Comparison of ENCODE assay signal across 20 cellular contexts in the genomic region with DNA sequence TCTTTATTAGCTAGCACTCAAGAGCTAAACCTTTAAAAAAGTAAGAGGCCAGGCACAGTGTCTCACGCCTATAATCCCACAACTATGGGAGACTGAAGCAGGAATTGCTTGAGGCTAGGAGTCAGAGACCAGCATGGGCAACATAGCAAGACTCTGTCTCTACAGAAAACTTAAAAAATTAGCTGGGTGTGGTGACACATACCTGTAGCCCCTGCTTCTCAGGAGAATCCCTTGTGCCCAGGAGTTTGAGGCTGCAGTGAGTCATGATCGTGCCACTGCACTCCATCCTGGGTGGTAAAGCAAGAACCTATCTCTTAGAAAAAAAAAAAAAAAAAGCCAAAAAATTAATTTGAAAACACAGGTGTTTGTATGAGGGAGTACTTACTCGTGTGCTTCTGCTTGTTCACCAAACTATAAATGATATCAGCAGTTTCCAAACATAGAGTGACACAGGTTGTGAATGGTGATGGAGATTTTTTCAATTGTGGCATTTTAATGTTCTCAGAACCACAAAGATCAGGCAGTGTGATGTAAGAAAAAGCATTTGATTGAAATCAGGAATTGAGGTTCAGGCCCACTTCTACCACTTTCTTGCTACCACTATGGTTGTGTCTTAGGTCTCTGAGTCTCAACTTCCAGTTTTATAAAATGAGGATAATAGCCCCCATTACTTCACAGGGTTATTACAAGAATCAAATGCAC.
DNase-seq lines count a peak whose midpoint lies in the region; ATAC-seq and TF ChIP-seq lines count a peak whose summit lies in the region.
"Had no signal": no experiment of that assay in that cellular context is flagged by ENCODE, and none has a peak within 500 bp of the region (broad histone marks: within the 10 kb centered on the region; RNA-seq: fewer than 3 reads in every experiment).

No MANE protein-coding gene starts in this region.

- peaks cover 13% of the 10 kb centered on the region for H3K36me3 Mint-ChIP-seq in activated naive CD4-positive, alpha-beta T cell treated with anti-CD3 and anti-CD28 coated beads for 36 hours (ENCODE audit: low read depth)
- peaks cover 5% of the 10 kb centered on the region for H3K36me3 Mint-ChIP-seq in activated naive CD8-positive, alpha-beta T cell treated with anti-CD3 and anti-CD28 coated beads, Interleukin-2, amount 50 U/mL, for 24 hours (ENCODE audit: low read depth)

- peaks cover 49% of the 10 kb centered on the region for H3K4me1 Mint-ChIP-seq in activated naive CD4-positive, alpha-beta T cell treated with anti-CD3 and anti-CD28 coated beads for 36 hours (ENCODE audit: low read depth)
- H3K4me1 Mint-ChIP-seq in activated naive CD8-positive, alpha-beta T cell treated with anti-CD3 and anti-CD28 coated beads, Interleukin-2, amount 50 U/mL, for 24 hours, result peaks cover 45% of the 10 kb centered on the region

- ATAC-seq in activated naive CD8-positive, alpha-beta T cell treated with anti-CD3 and anti-CD28 coated beads, Interleukin-2, amount 50 U/mL, for 24 hours, result peak; percentile 83
- peak; percentile 74 for ATAC-seq in stimulated activated naive CD8-positive, alpha-beta T cell treated with anti-CD3 and anti-CD28 coated beads, Interleukin-15, Interleukin-2, amounts not matched to agents 100 U/mL and 50 U/mL, for 24 hours
- ATAC-seq in HG03025 (IDR thresholded peaks at IDR 0.05; ENCODE audit: low FRiP score, unreplicated experiment), result no peak
- ATAC-seq: GM12878, heart left ventricle had no signal

- no peaks in the 10 kb centered on the region for H3K27me3 Mint-ChIP-seq in activated naive CD4-positive, alpha-beta T cell treated with anti-CD3 and anti-CD28 coated beads for 36 hours (ENCODE audit: low read depth)
- no peaks in the 10 kb centered on the region for H3K27me3 Mint-ChIP-seq in activated naive CD8-positive, alpha-beta T cell treated with anti-CD3 and anti-CD28 coated beads, Interleukin-2, amount 50 U/mL, for 24 hours
- H3K27me3 Mint-ChIP-seq: memory B cell had no signal

- peak overlapping the region; percentile 50; the same call in 1 of the 2 replicates for H3K27ac ChIP-seq in MM.1S (ENCODE audit: low read length)
- H3K27ac ChIP-seq: BLaER1 treated with 17β-estradiol and CSF1 and Interleukin-3, amounts not matched to agents 10 nM and 100 nM; heart left ventricle; prostate gland; uterus; VCaP had no signal

- H3K4me2 ChIP-seq in MM.1S (ENCODE audit: low read depth, low read length), result peak overlapping the region; percentile 2; the same call in 1 of the 2 replicates
- H3K4me2 ChIP-seq: BLaER1 treated with 17β-estradiol and CSF1 and Interleukin-3, amounts not matched to agents 10 nM and 100 nM had no signal

- H3K4me3 ChIP-seq in MM.1S (ENCODE audit: low read length), result no peak overlapping the region
- H3K4me3 ChIP-seq: BLaER1 treated with 17β-estradiol and CSF1 and Interleukin-3, amounts not matched to agents 10 nM and 100 nM; GM12878; heart left ventricle; prostate gland; uterus had no signal

- H3K9me3 Mint-ChIP-seq in activated naive CD4-positive, alpha-beta T cell treated with anti-CD3 and anti-CD28 coated beads for 36 hours, result no peaks in the 10 kb centered on the region
- no peaks in the 10 kb centered on the region for H3K9me3 Mint-ChIP-seq in activated naive CD8-positive, alpha-beta T cell treated with anti-CD3 and anti-CD28 coated beads, Interleukin-2, amount 50 U/mL, for 24 hours
- H3K9me3 Mint-ChIP-seq: memory B cell had no signal

- H3K36me3 ChIP-seq in MM.1S (replicated peaks; ENCODE audit: insufficient read depth, low read length), result peaks cover 6% of the 10 kb centered on the region; the same call in 1 of the 2 replicates
- H3K36me3 ChIP-seq: uterus had no signal

- H3K4me3 Mint-ChIP-seq in activated naive CD4-positive, alpha-beta T cell treated with anti-CD3 and anti-CD28 coated beads for 36 hours, result no peak overlapping the region
- peak overlapping the region; percentile 4 for H3K4me3 Mint-ChIP-seq in activated naive CD8-positive, alpha-beta T cell treated with anti-CD3 and anti-CD28 coated beads, Interleukin-2, amount 50 U/mL, for 24 hours
- H3K4me3 Mint-ChIP-seq: memory B cell had no signal

- TF ChIP-seq CTCF in MM.1S (IDR thresholded peaks at IDR 0.05; ENCODE audit: low read length), result no peak

- CTCF ChIA-PET in activated naive CD4-positive, alpha-beta T cell treated with anti-CD3 and anti-CD28 coated beads for 36 hours (lab: Charles Lee), result interaction anchor here (0.6 kb wide), 1 partner anchor 1128 kb away, joined by 4 read pairs; no protein-coding TSS in a partner anchor

- no peaks in the 10 kb centered on the region for H3K27me3 ChIP-seq in MM.1S (replicated peaks; ENCODE audit: insufficient read depth, low read length)
- H3K27me3 ChIP-seq: BLaER1 treated with 17β-estradiol and CSF1 and Interleukin-3, amounts not matched to agents 10 nM and 100 nM; heart left ventricle; uterus had no signal

- DNase-seq in activated naive CD4-positive, alpha-beta T cell treated with anti-CD3 and anti-CD28 coated beads for 36 hours, result peak; percentile 39
- no peak for DNase-seq in activated naive CD4-positive, alpha-beta T cell (lab: John Stamatoyannopoulos, UW)
- DNase-seq in MM.1S (peak; percentile 37), ecto neural progenitor cell (ENCODE audit: low spot score) (no peak)
- DNase-seq in activated naive CD8-positive, alpha-beta T cell treated with anti-CD3 and anti-CD28 coated beads, Interleukin-2, amount 50 U/mL, for 24 hours, result no peak
- DNase-seq in stimulated activated naive CD8-positive, alpha-beta T cell treated with anti-CD3 and anti-CD28 coated beads, Interleukin-15, Interleukin-2, amounts not matched to agents 100 U/mL and 50 U/mL, for 24 hours, result no peak
- DNase-seq: Caco-2, cerebellar nuclear complex, DND-41, heart left ventricle, NCI-H1092, NCI-H187 treated with DMSO at 0.1 percent for 48 hours, Right ventricle myocardium superior, uterus had no signal

- no peak overlapping the region for H3K27ac Mint-ChIP-seq in activated naive CD4-positive, alpha-beta T cell treated with anti-CD3 and anti-CD28 coated beads for 36 hours
- H3K27ac Mint-ChIP-seq in activated naive CD8-positive, alpha-beta T cell treated with anti-CD3 and anti-CD28 coated beads, Interleukin-2, amount 50 U/mL, for 24 hours, result peak overlapping the region; percentile 74
- H3K27ac Mint-ChIP-seq: memory B cell had no signal

- no peaks in the 10 kb centered on the region for H4K20me1 ChIP-seq in MM.1S (ENCODE audit: insufficient read depth, low read length)

- H3K79me2 ChIP-seq in MM.1S (ENCODE audit: low read length), result peaks cover 96% of the 10 kb centered on the region

- H3K4me1 ChIP-seq in MM.1S (ENCODE audit: low read length), result peaks cover 69% of the 10 kb centered on the region
- H3K4me1 ChIP-seq: prostate gland had no signal

- intact Hi-C loops in activated naive CD4-positive, alpha-beta T cell treated with anti-CD3 and anti-CD28 coated beads for 36 hours (cut with micrococcal nuclease), result loop anchor here (2.0 kb wide), 2 partner anchors 35 to 217 kb away; no protein-coding TSS in a partner anchor

- no peaks in the 10 kb centered on the region for H3K9me3 ChIP-seq in MM.1S (replicated peaks; ENCODE audit: insufficient read depth, low read length)
- H3K9me3 ChIP-seq: BLaER1 treated with 17β-estradiol and CSF1 and Interleukin-3, amounts not matched to agents 10 nM and 100 nM; Caco-2; heart left ventricle; prostate gland; uterus had no signal

- H3K9me2 ChIP-seq in MM.1S (replicated peaks; ENCODE audit: insufficient read depth, low read length), result no peaks in the 10 kb centered on the region

- no peak overlapping the region; the same call in 1 of the 2 replicates for H3K9ac ChIP-seq in MM.1S (ENCODE audit: low read length)
- H3K9ac ChIP-seq: BLaER1 treated with 17β-estradiol and CSF1 and Interleukin-3, amounts not matched to agents 10 nM and 100 nM had no signal

- H3F3A ChIP-seq in MM.1S (ENCODE audit: insufficient read depth, low read length), result peaks cover 76% of the 10 kb centered on the region

- H2AFZ ChIP-seq in MM.1S (ENCODE audit: low read length), result no peak overlapping the region

Comparison
In these comparisons a context has a peak if more than half of its experiments do, and no peak if none do; other contexts are left out.
1. DNase-seq: peak in activated naive CD4-positive, alpha-beta T cell treated with anti-CD3 and anti-CD28 coated beads for 36 hours (single experiment) and MM.1S (single experiment); none in activated naive CD4-positive, alpha-beta T cell (0 of 4), activated naive CD8-positive, alpha-beta T cell treated with anti-CD3 and anti-CD28 coated beads, Interleukin-2, amount 50 U/mL, for 24 hours (single experiment), stimulated activated naive CD8-positive, alpha-beta T cell treated with anti-CD3 and anti-CD28 coated beads, Interleukin-15, Interleukin-2, amounts not matched to agents 100 U/mL and 50 U/mL, for 24 hours (single experiment) and ecto neural progenitor cell (single experiment).